ENCODE assay signal across 8 cellular contexts in the genomic region with DNA sequence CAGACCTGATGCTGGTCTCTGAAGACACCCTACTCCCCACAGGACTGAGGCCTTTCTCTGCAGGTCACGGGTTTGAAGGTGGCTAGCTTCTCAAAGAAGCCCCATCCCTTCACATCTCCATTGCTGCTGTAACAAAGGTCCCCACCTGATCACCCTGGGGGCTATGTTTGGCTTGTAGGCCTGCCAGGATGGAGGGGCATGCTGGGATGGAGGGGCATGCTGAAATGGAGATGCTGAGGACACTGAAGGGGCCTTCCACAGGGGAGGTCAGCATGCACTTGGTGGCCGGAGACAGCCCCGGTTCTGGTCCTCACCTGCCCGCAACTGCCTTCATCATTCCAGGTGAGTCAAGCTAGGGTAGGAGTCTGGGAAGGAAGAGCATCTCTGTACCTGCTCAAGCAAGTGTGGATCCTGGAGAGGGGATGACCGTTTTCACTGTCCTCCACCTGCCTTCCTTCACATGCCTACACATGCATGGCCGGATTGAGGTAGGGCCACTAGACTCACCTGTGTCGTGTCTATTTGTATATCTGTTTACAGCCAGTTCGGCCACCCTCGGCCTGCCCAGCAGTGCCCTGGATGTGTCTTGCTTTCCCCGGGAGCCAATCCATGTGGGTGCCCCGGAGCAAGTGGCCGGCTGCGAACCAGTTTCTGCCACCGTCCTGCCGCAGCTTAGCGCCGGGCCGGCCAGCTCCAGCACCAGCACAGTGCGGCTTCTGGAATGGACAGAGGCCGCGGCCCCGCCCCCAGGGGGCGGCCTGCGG. TPM values are rescaled to one million over a fixed set of nuclear protein-coding genes. Genes with fewer than 3 reads are reported as not detected.
DNase-seq lines count a peak whose midpoint lies in the region; TF ChIP-seq lines count a peak whose summit lies in the region.

No MANE protein-coding gene starts in this region.

- no peak overlapping the region for H3K27ac ChIP-seq in KMS-11
- H3K27ac ChIP-seq in epithelial cell of prostate: peak overlapping the region; percentile 43
- no peak overlapping the region for H3K27ac ChIP-seq in trophoblast cell (ENCODE audit: low read depth, low read length)

- H3K4me2 ChIP-seq in KMS-11: peak overlapping the region; percentile 53; the same call in 1 of the 2 replicates
- H3K4me2 ChIP-seq in trophoblast cell (ENCODE audit: low read length): peak overlapping the region; percentile 57

- H3K36me3 ChIP-seq in KMS-11 (ENCODE audit: insufficient read depth): no peaks in the 10 kb centered on the region
- no peaks in the 10 kb centered on the region for H3K36me3 ChIP-seq in trophoblast cell (ENCODE audit: control insufficient read depth in 1 of 2, insufficient read depth in 2 of 2, low read length in 2 of 2)

- no peak overlapping the region for H3K18ac ChIP-seq in trophoblast cell (ENCODE audit: low read length)

- WGBS in trophoblast cell (ENCODE audit: extremely low coverage, insufficient coverage, insufficient read length): no CpG with 5 or more reads among the region's 24 CpGs

- H4K12ac ChIP-seq in trophoblast cell (ENCODE audit: low read depth, low read length): no peak overlapping the region

- no peak overlapping the region for H3K14ac ChIP-seq in trophoblast cell (ENCODE audit: low read length)

- DNase-seq in GM12865 (ENCODE audit: low read depth) (no peak), epithelial cell of prostate (ENCODE audit: low read depth, low spot score) (no peak), trophoblast cell (no peak), SIG-M5 treated with dmso at 0.1 percent for 504 hours (lab: John Stamatoyannopoulos, UW; ENCODE audit: unreplicated experiment) (no peak), NCI-H69 (lab: John Stamatoyannopoulos, UW) (no peak), NCI-H2227 treated with DMSO at 0.1 percent for 48 hours (lab: John Stamatoyannopoulos, UW) (no peak)
- no peak for DNase-seq in activated CD4-positive, alpha-beta T cell treated with anti-CD3 and anti-CD28 coated beads for 1 hour

- H2AK5ac ChIP-seq in trophoblast cell (ENCODE audit: low read length): no peak overlapping the region

- H3K4me3 ChIP-seq in GM12865 (ENCODE audit: low read depth, low read length) (peak overlapping the region; percentile 62), KMS-11 (IDR thresholded peaks at IDR 0.05; ENCODE audit: insufficient read depth, low read depth, low read length) (no peak overlapping the region), trophoblast cell (ENCODE audit: low read depth, low read length) (peak overlapping the region; percentile 61)

- H3K27me3 ChIP-seq in KMS-11 (ENCODE audit: insufficient read depth, low read depth) (no peaks in the 10 kb centered on the region), trophoblast cell (ENCODE audit: insufficient read depth, low read length) (no peaks in the 10 kb centered on the region)

- no peak overlapping the region for H2BK120ac ChIP-seq in trophoblast cell (ENCODE audit: insufficient read depth, low read length, poor library complexity)

- no peak overlapping the region for H4K8ac ChIP-seq in trophoblast cell (ENCODE audit: low read depth, low read length)

- H3K4me1 ChIP-seq in KMS-11 (ENCODE audit: low read depth, poor library complexity, severe bottlenecking) (no peaks in the 10 kb centered on the region), trophoblast cell (ENCODE audit: control insufficient read depth in 1 of 2, insufficient read depth in 2 of 2, low read length in 2 of 2) (peaks cover 0 to 7% of the 10 kb centered on the region in 2 experiments)

- H2AFZ ChIP-seq in KMS-11 (ENCODE audit: low read depth): peak overlapping the region; percentile 53; the same call in 1 of the 2 replicates
- H2AFZ ChIP-seq in trophoblast cell (ENCODE audit: insufficient read depth, low read length, poor library complexity): no peak overlapping the region

- no peak overlapping the region for H2BK12ac ChIP-seq in trophoblast cell (ENCODE audit: low read length)

- no peak overlapping the region; the same call in 1 of the 2 replicates for H3K9ac ChIP-seq in KMS-11
- no peak overlapping the region for H3K9ac ChIP-seq in trophoblast cell (ENCODE audit: low read length)

- no peaks in the 10 kb centered on the region for H3K79me1 ChIP-seq in trophoblast cell (ENCODE audit: low read length)

- H4K20me1 ChIP-seq in KMS-11 (ENCODE audit: insufficient read depth): no peaks in the 10 kb centered on the region

- H3K79me2 ChIP-seq in KMS-11 (ENCODE audit: insufficient read depth, low read depth): no peaks in the 10 kb centered on the region
- H3K79me2 ChIP-seq in trophoblast cell (ENCODE audit: control insufficient read depth, insufficient read depth, low read length, poor library complexity): no peaks in the 10 kb centered on the region

- H3K4ac ChIP-seq in trophoblast cell (ENCODE audit: low read depth, low read length): no peak overlapping the region

- no peaks in the 10 kb centered on the region for H3K9me3 ChIP-seq in trophoblast cell (ENCODE audit: insufficient read depth, low read depth, low read length)

- TF ChIP-seq CTCF in GM12865 (IDR thresholded peaks at IDR 0.05; ENCODE audit: insufficient read depth, low read depth, low read length, missing control alignments): no peak
- TF ChIP-seq CTCF in KMS-11 (conservative IDR thresholded peaks at IDR 0.05; ENCODE audit: low read depth, low read length): no peak

- no peak overlapping the region for H4K91ac ChIP-seq in trophoblast cell (ENCODE audit: low read depth, low read length)

- no peak overlapping the region for H2BK5ac ChIP-seq in trophoblast cell (ENCODE audit: low read depth, low read length, poor library complexity)

- no peak overlapping the region for H3K23ac ChIP-seq in trophoblast cell (ENCODE audit: low read length)

RNA-seq across cellular contexts. Expression of a gene that starts 6.0 kb away (rescaled TPM):
- 3.3 and 3.7 TPM in 2 replicates for polyA plus RNA-seq in trophoblast cell (2013)

RNA-seq across cellular contexts. Expression of a gene that starts 45.3 kb away (rescaled TPM):
- polyA plus RNA-seq in trophoblast cell (2013): 0.56 and 0.61 TPM in 2 replicates

RNA-seq across cellular contexts. Expression of a gene that starts 55.8 kb away (rescaled TPM):
- polyA plus RNA-seq in trophoblast cell (2013): 90.2 and 91.2 TPM in 2 replicates
